7 cellular contexts compared by ENCODE assay signal in the genomic region with DNA sequence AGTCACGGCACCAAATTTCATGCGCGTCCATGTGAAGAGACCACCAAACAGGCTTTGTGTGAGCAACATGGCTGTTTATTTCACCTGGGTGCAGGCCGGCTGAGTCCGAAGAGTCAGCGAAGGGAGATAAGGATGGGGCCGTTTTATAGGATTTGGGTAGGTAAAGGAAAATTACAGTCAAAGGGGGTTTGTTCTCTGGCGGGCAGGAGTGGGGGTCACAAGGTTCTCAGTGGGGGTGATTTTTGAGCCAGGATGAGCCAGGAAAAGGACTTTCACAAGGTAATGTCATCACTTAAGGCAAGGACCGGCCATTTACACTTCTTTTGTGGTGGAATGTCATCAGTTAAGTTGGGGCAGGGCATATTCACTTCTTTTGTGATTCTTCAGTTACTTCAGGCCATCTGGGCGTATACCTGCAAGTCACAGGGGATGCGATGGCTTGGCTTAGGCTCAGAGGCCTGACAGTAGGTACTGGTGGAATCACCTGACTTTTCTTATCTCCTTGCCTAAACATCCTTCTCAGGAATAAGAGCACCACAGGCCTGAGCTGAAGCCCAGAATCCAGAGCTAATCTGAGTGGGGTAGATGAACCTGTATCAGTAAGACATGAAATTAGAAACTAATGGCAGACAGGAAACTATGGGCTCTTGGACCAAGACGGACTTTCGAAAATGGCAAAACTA.
DNase-seq lines count a peak whose midpoint lies in the region; FAIRE-seq and TF ChIP-seq lines count a peak whose summit lies in the region.
"Not testable (repeated sequence)": the region's sequence is repeated elsewhere in the genome, so short reads cannot be mapped to it uniquely, and the experiment has no call there.

No MANE protein-coding gene starts in this region.

- not testable (repeated sequence) for H3K36me3 ChIP-seq in H7 (replicated peaks; ENCODE audit: control insufficient read depth, insufficient read depth, low read length); H1 (ENCODE audit: control insufficient read depth in 2 of 4, insufficient read depth in 4 of 4, low read length in 3 of 4); iPS-20b (ENCODE audit: insufficient read depth, low read depth, low read length); smooth muscle cell (ENCODE audit: low read depth)
- peaks cover 17% of the 10 kb centered on the region for H3K36me3 ChIP-seq in HUES6 (ENCODE audit: control insufficient read depth, insufficient read depth, low read length)

- H2BK120ac ChIP-seq in H1 (replicated peaks; ENCODE audit: low read depth, low read length) = not testable (repeated sequence)

- peak overlapping the region in 1 of 2 experiments; percentile 32; a peak in 1 of 4 replicates for H3K4me2 ChIP-seq in H1 (ENCODE audit: insufficient read depth in 1 of 2, low read depth in 2 of 2, low read length in 2 of 2)
- H3K4me2 ChIP-seq in smooth muscle cell = peak overlapping the region; percentile 57

- H3K9ac ChIP-seq in HUES6 (ENCODE audit: low read length) = peak overlapping the region; percentile 97
- H3K9ac ChIP-seq in H1 (replicated peaks in 1 of 4; ENCODE audit: extremely low read depth in 1 of 4, low read depth in 3 of 4, low read length in 3 of 4); iPS-20b (ENCODE audit: low read depth, low read length); smooth muscle cell (ENCODE audit: low read depth): not testable (repeated sequence)

- H3K4me1 ChIP-seq in HUES6 (ENCODE audit: control insufficient read depth, insufficient read depth, low read length) = peaks cover 30% of the 10 kb centered on the region
- H3K4me1 ChIP-seq in H1 (replicated peaks in 1 of 4; ENCODE audit: control insufficient read depth in 3 of 4, insufficient read depth in 4 of 4, low read length in 3 of 4); iPS-20b (ENCODE audit: insufficient read depth, low read length); smooth muscle cell (ENCODE audit: low read depth): not testable (repeated sequence)

- peak overlapping the region; percentile 67; the same call in 1 of the 2 replicates for H2BK5ac ChIP-seq in H1 (ENCODE audit: low read depth, low read length)

- peak overlapping the region; percentile 54 for H3K4me3 ChIP-seq in H7 (ENCODE audit: insufficient read depth, low read depth, low read length)
- peak overlapping the region; percentile 76 for H3K4me3 ChIP-seq in HUES6 (ENCODE audit: low read depth, low read length)
- peak overlapping the region in 1 of 4 experiments; percentile 20; a peak in 1 of 8 replicates for H3K4me3 ChIP-seq in H1 (ENCODE audit: extremely low read depth in 1 of 4, insufficient read depth in 2 of 4, low read depth in 3 of 4, low read length in 4 of 4)
- H3K4me3 ChIP-seq in iPS-11a (ENCODE audit: low read depth, low read length) = peak overlapping the region; percentile 54
- peak overlapping the region; percentile 40; the same call in 1 of the 2 replicates for H3K4me3 ChIP-seq in iPS-20b (ENCODE audit: low read length)
- H3K4me3 ChIP-seq in smooth muscle cell = not testable (repeated sequence)

- H3K4ac ChIP-seq in H1 (replicated peaks; ENCODE audit: insufficient read length, low read depth, low read length) = peak overlapping the region; percentile 57

- not testable (repeated sequence) for H3K27me3 ChIP-seq in H7 (ENCODE audit: control insufficient read depth, insufficient read depth, low read length); HUES6 (ENCODE audit: control insufficient read depth, insufficient read depth, low read length); H1 (replicated peaks in 1 of 4; ENCODE audit: control insufficient read depth in 3 of 4, extremely low read depth in 1 of 4, insufficient read depth in 3 of 4, low read length in 3 of 4); iPS-20b (ENCODE audit: insufficient read depth, low read length); smooth muscle cell (ENCODE audit: low read depth)

- not testable (repeated sequence) for H3K18ac ChIP-seq in H1 (ENCODE audit: extremely low read depth, low read length)

- H4K5ac ChIP-seq in H1 (ENCODE audit: insufficient read length, low read depth, low read length) = not testable (repeated sequence)

- not testable (repeated sequence) for H3F3A ChIP-seq in smooth muscle cell (ENCODE audit: low read depth)

- H2BK15ac ChIP-seq in H1 (ENCODE audit: low read length) = not testable (repeated sequence)

- not testable (repeated sequence) for H4K91ac ChIP-seq in H1 (replicated peaks; ENCODE audit: insufficient read length, low read length)

- not testable (repeated sequence) for TF ChIP-seq CTCF in H1 (IDR thresholded peaks at IDR 0.05; ENCODE audit: control extremely low read depth in 1 of 3, insufficient read depth in 1 of 3, low read depth in 1 of 3, low read length in 3 of 3); smooth muscle cell (IDR thresholded peaks at IDR 0.05; ENCODE audit: borderline replicate concordance, insufficient read depth, poor library complexity, severe bottlenecking)

- not testable (repeated sequence) for H3K9me3 ChIP-seq in HUES6 (ENCODE audit: control insufficient read depth, insufficient read depth, low read depth, low read length); H1 (ENCODE audit: insufficient read depth in 2 of 2, low read depth in 1 of 2, low read length in 1 of 2); iPS-20b (ENCODE audit: insufficient read depth, low read depth, low read length); smooth muscle cell (replicated peaks; ENCODE audit: low read depth)

- TF ChIP-seq EP300 in H1 (IDR thresholded peaks at IDR 0.05; ENCODE audit: borderline replicate concordance in 1 of 2, low read depth in 2 of 2, low read length in 2 of 2) = not testable (repeated sequence)

- peak; percentile 71 for DNase-seq in ELF-1 (ENCODE audit: low read depth, low spot score)
- not testable (repeated sequence) for DNase-seq in H7; H1 (ENCODE audit: low read depth in 1 of 2, low spot score in 2 of 2); smooth muscle cell (lab: John Stamatoyannopoulos, UW; ENCODE audit: unreplicated experiment)

- TF ChIP-seq RAD21 in H1 (IDR thresholded peaks at IDR 0.05 in 1 of 2, conservative IDR thresholded peaks at IDR 0.05 in 1 of 2; ENCODE audit: low read depth in 2 of 2, low read length in 2 of 2) = not testable (repeated sequence)

- 0 out of 2 replicates have a peak overlapping the region, but pooled peaks have one; percentile 7 for H2BK20ac ChIP-seq in H1 (ENCODE audit: low read length)

- H2AFZ ChIP-seq in H1 (ENCODE audit: low read length) = peak overlapping the region; percentile 6; the same call in 1 of the 2 replicates
- H2AFZ ChIP-seq in smooth muscle cell (ENCODE audit: low read depth) = not testable (repeated sequence)

- CTCF ChIA-PET in H1 (lab: Charles Lee; ENCODE audit: partially characterized antibody) = interaction anchor here (1.2 kb wide), 1 partner anchor 22 kb away, joined by 3 read pairs; no protein-coding TSS in a partner anchor

- not testable (repeated sequence) for H2BK12ac ChIP-seq in H1 (ENCODE audit: low read depth, low read length)

- POLR2A ChIA-PET in H1 (lab: Charles Lee; ENCODE audit: partially characterized antibody) = interaction anchor here (0.9 kb wide), 1 partner anchor 11 kb away, joined by 3 read pairs; no protein-coding TSS in a partner anchor

- 92% methylated on average over 13 of the region's 13 CpGs; no CpG with 5 or more reads in 1 of the 2 experiments for WGBS in H1 (ENCODE audit: extremely low coverage in 1 of 2, insufficient coverage in 1 of 2, insufficient read length in 1 of 2, insufficient replicate concordance in 2 of 2, low coverage in 1 of 2, low lambda C conversion rate in 2 of 2, missing lambda C conversion rate in 1 of 2), 2 experiments
- 45% methylated on average over 13 of the region's 13 CpGs for WGBS in smooth muscle cell (ENCODE audit: low lambda C conversion rate)

- not testable (repeated sequence) for H3K23me2 ChIP-seq in H1 (ENCODE audit: low read depth, low read length)

- not testable (repeated sequence) for TF ChIP-seq POLR2A in H1 (IDR thresholded peaks at IDR 0.05; ENCODE audit: control extremely low read depth in 1 of 2, low read depth in 2 of 2, low read length in 2 of 2)

- not testable (repeated sequence) for H3K79me2 ChIP-seq in H1 (ENCODE audit: control insufficient read depth in 1 of 2, insufficient read depth in 2 of 2, low read length in 2 of 2); smooth muscle cell (ENCODE audit: low read depth)

- H2AK5ac ChIP-seq in H1 (ENCODE audit: low read depth, low read length) = not testable (repeated sequence)

- not testable (repeated sequence) for H4K20me1 ChIP-seq in H1 (replicated peaks in 1 of 2; ENCODE audit: control insufficient read depth in 1 of 2, insufficient read depth in 2 of 2, low read length in 2 of 2); smooth muscle cell (ENCODE audit: low read depth)

- H3K27ac ChIP-seq in HUES6 (ENCODE audit: low read depth, low read length) = peak overlapping the region; percentile 93
- H3K27ac ChIP-seq in H1 (ENCODE audit: low read depth, low read length); iPS-20b (ENCODE audit: low read length); smooth muscle cell (ENCODE audit: low read depth): not testable (repeated sequence)

- H3K79me1 ChIP-seq in H1 (ENCODE audit: low read depth, low read length) = not testable (repeated sequence)

- not testable (repeated sequence) for H4K8ac ChIP-seq in H1 (ENCODE audit: extremely low read depth, insufficient read depth, low read length)

- H3K23ac ChIP-seq in H1 (ENCODE audit: insufficient read length) = not testable (repeated sequence)

- not testable (repeated sequence) for FAIRE-seq in H1 (lab: Jason Lieb, UNC)

- H3K14ac ChIP-seq in H1 (ENCODE audit: insufficient read length) = not testable (repeated sequence)

- H3K56ac ChIP-seq in H1 (replicated peaks; ENCODE audit: insufficient read length, low read depth, low read length) = not testable (repeated sequence)
